Comparison of ENCODE assay signal across 1 cellular context in the genomic region with DNA sequence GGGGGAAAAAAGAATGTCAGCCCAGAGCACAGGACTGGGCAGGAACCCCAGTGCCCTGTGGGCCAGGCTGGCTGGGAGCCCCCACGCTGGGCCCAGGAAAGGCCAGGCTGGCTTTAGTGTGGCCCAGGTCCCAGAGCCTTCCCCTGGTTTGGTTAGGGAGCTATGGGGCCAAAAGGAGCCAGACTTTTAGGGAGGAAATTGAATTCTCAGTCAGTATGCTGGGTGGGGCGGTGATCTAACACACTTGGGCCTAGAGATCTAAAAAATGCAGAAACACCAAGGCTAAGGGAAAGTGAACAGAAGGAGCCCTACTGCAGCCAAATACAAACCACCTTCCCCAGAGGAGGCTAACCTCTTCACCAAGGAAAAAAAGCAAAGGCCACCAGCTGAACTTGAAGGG.
TF ChIP-seq lines count a peak whose summit lies in the region.

No MANE protein-coding gene starts in this region.

TF ChIP-seq in GM12878, 131 proteins besides CTCF, POLR2A, EP300 and RAD21 (continued from another document):
- TF ChIP-seq, protein P1, sequence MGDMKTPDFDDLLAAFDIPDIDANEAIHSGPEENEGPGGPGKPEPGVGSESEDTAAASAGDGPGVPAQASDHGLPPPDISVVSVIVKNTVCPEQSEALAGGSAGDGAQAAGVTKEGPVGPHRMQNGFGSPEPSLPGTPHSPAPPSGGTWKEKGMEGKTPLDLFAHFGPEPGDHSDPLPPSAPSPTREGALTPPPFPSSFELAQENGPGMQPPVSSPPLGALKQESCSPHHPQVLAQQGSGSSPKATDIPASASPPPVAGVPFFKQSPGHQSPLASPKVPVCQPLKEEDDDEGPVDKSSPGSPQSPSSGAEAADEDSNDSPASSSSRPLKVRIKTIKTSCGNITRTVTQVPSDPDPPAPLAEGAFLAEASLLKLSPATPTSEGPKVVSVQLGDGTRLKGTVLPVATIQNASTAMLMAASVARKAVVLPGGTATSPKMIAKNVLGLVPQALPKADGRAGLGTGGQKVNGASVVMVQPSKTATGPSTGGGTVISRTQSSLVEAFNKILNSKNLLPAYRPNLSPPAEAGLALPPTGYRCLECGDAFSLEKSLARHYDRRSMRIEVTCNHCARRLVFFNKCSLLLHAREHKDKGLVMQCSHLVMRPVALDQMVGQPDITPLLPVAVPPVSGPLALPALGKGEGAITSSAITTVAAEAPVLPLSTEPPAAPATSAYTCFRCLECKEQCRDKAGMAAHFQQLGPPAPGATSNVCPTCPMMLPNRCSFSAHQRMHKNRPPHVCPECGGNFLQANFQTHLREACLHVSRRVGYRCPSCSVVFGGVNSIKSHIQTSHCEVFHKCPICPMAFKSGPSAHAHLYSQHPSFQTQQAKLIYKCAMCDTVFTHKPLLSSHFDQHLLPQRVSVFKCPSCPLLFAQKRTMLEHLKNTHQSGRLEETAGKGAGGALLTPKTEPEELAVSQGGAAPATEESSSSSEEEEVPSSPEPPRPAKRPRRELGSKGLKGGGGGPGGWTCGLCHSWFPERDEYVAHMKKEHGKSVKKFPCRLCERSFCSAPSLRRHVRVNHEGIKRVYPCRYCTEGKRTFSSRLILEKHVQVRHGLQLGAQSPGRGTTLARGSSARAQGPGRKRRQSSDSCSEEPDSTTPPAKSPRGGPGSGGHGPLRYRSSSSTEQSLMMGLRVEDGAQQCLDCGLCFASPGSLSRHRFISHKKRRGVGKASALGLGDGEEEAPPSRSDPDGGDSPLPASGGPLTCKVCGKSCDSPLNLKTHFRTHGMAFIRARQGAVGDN (IDR thresholded peaks at IDR 0.05): no peak
- no peak for TF ChIP-seq MEF2B (IDR thresholded peaks at IDR 0.05; ENCODE audit: partially characterized antibody, poor library complexity, severe bottlenecking)
